Comparison of ENCODE assay signal across 1 cellular context in genomic region chr22:19151329-19152191, GRCh38.
TF ChIP-seq lines count a peak whose summit lies in the region.

No MANE protein-coding gene starts in this region.

TF ChIP-seq in K562, 482 proteins besides CTCF, POLR2A, EP300 and RAD21 (continued from another document):
- TF ChIP-seq HMGN3 (IDR thresholded peaks at IDR 0.05; ENCODE audit: borderline replicate concordance, extremely low read depth, insufficient read length, low read depth, low read length) (no peak), RBM25 (IDR thresholded peaks at IDR 0.05; ENCODE audit: low read depth, low read length, severe bottlenecking) (peak; percentile 94), ZNF280B (CRISPR knock-in tag; IDR thresholded peaks at IDR 0.05) (no peak), KDM5B (IDR thresholded peaks at IDR 0.05; ENCODE audit: insufficient replicate concordance, low read depth, low read length) (peak; percentile 52), ARHGAP35 (IDR thresholded peaks at IDR 0.05; ENCODE audit: partially characterized antibody) (no peak), ZNF740 (CRISPR knock-in tag; IDR thresholded peaks at IDR 0.05) (no peak), ZNF740 (tag; IDR thresholded peaks at IDR 0.05) (0 out of 4 replicates have a peak, but pooled peaks of 1 of the 2 experiments have one; percentile 27)
